Comparison of ENCODE assay signal across 8 cellular contexts in genomic region chr2:44167908-44168683, GRCh38. TPM values are rescaled to one million over a fixed set of nuclear protein-coding genes. Genes with fewer than 3 reads are reported as not detected.
DNase-seq lines count a peak whose midpoint lies in the region; ATAC-seq and TF ChIP-seq lines count a peak whose summit lies in the region.

No MANE protein-coding gene starts in this region.

- peak; percentile 100 for DNase-seq in EH (ENCODE audit: low read depth)
- peak; percentile 99 for DNase-seq in H4 (ENCODE audit: low spot score)
- peak; percentile 96 for DNase-seq in LNCaP clone FGC (ENCODE audit: low read depth)
- DNase-seq in RWPE1 (ENCODE audit: low spot score): peak; percentile 99
- DNase-seq in activated T-helper 9 cell treated with anti-CD3 and anti-CD28 coated beads, Interleukin-2, amount 50 U/mL, for 16 hours (ENCODE audit: low read depth): peak; percentile 93
- DNase-seq in fibroblast of mammary gland (ENCODE audit: low read depth): peak; percentile 99
- DNase-seq in naive thymus-derived CD4-positive, alpha-beta T cell: peak; percentile 78 to 100 (median 99)

- ATAC-seq in naive thymus-derived CD4-positive, alpha-beta T cell: peak; percentile 87
- ATAC-seq in stimulated activated memory B cell treated with anti-CD40 and anti-IgM and Interleukin-4, amounts not matched to agents 10 μg/mL and 1 μg/mL and 100 μg/mL, for 72 hours: peak; percentile 93

- CTCF ChIA-PET in RWPE1 (lab: Yijun Ruan, JAX): no interaction called here
- CTCF ChIA-PET in naive thymus-derived CD4-positive, alpha-beta T cell (lab: Charles Lee): interaction anchor here (0.6 kb wide), 1 partner anchor 50 kb away, joined by 5 read pairs; no protein-coding TSS in a partner anchor

- H3K27me3 ChIP-seq in naive thymus-derived CD4-positive, alpha-beta T cell (ENCODE audit: control insufficient read depth in 2 of 2, insufficient read depth in 2 of 2, low read length in 2 of 2): no peaks in the 10 kb centered on the region

- H3K9me3 ChIP-seq in naive thymus-derived CD4-positive, alpha-beta T cell (ENCODE audit: control insufficient read depth in 2 of 3, low read length in 3 of 3): no peaks in the 10 kb centered on the region

- H3K4me3 Mint-ChIP-seq in naive thymus-derived CD4-positive, alpha-beta T cell: peak overlapping the region; percentile 92 to 100 (median 96)
- H3K4me3 Mint-ChIP-seq in stimulated activated memory B cell treated with anti-CD40 and anti-IgM and Interleukin-4, amounts not matched to agents 10 μg/mL and 1 μg/mL and 100 μg/mL, for 72 hours: peak overlapping the region; percentile 100

- POLR2A ChIA-PET in RWPE1 (lab: Yijun Ruan, JAX; ENCODE audit: low non-redundant PET): interaction anchor here (0.6 kb wide), 4 partner anchors 73 to 842 kb away, joined by 3 to 9 read pairs (median 3); no protein-coding TSS in a partner anchor
- POLR2A ChIA-PET in naive thymus-derived CD4-positive, alpha-beta T cell (lab: Charles Lee): interaction anchor here (0.6 to 3.8 kb wide), 15 partner anchors 13 to 1358 kb away, joined by 3 to 55 read pairs (median 5); partner anchors contain the start of genes CAMKMT and PREPL

- intact Hi-C loops in naive thymus-derived CD4-positive, alpha-beta T cell (cut with micrococcal nuclease): loop anchor here (1.0 to 5.0 kb wide), 17 partner anchors 48 to 1807 kb away; partner anchors contain the start of genes CAMKMT (in 2 of the 2), DYNC2LI1 (in 2 of the 2), PREPL (in 2 of the 2) and PRKCE (in 2 of the 2)

- H3K27ac ChIP-seq in RWPE1: peak overlapping the region; percentile 97
- H3K27ac ChIP-seq in naive thymus-derived CD4-positive, alpha-beta T cell (ENCODE audit: low read depth, low read length): peak overlapping the region; percentile 96

- H3K4me1 Mint-ChIP-seq in naive thymus-derived CD4-positive, alpha-beta T cell: peaks cover 29 to 38% (median 34%) of the 10 kb centered on the region in 7 donors
- H3K4me1 Mint-ChIP-seq in stimulated activated memory B cell treated with anti-CD40 and anti-IgM and Interleukin-4, amounts not matched to agents 10 μg/mL and 1 μg/mL and 100 μg/mL, for 72 hours: peaks cover 32% of the 10 kb centered on the region

- peaks cover 16 to 28% of the 10 kb centered on the region in 2 donors for H3K4me1 ChIP-seq in naive thymus-derived CD4-positive, alpha-beta T cell (ENCODE audit: control insufficient read depth in 2 of 2, insufficient read depth in 2 of 2, low read length in 2 of 2)

- H3K4me3 ChIP-seq in LNCaP clone FGC (ENCODE audit: low read depth, low read length) (peak overlapping the region; percentile 56), fibroblast of mammary gland (ENCODE audit: control insufficient read depth, low read depth, low read length) (peak overlapping the region; percentile 80)
- H3K4me3 ChIP-seq in naive thymus-derived CD4-positive, alpha-beta T cell (ENCODE audit: low read length): peak overlapping the region; percentile 80

- peaks cover 0 to 9% (median 2%) of the 10 kb centered on the region in 11 donors for H3K9me3 Mint-ChIP-seq in naive thymus-derived CD4-positive, alpha-beta T cell
- no peaks in the 10 kb centered on the region for H3K9me3 Mint-ChIP-seq in stimulated activated memory B cell treated with anti-CD40 and anti-IgM and Interleukin-4, amounts not matched to agents 10 μg/mL and 1 μg/mL and 100 μg/mL, for 72 hours

- peak overlapping the region; percentile 99 to 100 (median 100) for H3K27ac Mint-ChIP-seq in naive thymus-derived CD4-positive, alpha-beta T cell
- peak overlapping the region; percentile 95 for H3K27ac Mint-ChIP-seq in stimulated activated memory B cell treated with anti-CD40 and anti-IgM and Interleukin-4, amounts not matched to agents 10 μg/mL and 1 μg/mL and 100 μg/mL, for 72 hours

- TF ChIP-seq CTCF in LNCaP clone FGC (IDR thresholded peaks at IDR 0.05; ENCODE audit: control insufficient read depth, extremely low read depth, insufficient read depth) (no peak), RWPE1 (conservative IDR thresholded peaks at IDR 0.05; ENCODE audit: low read depth) (no peak), fibroblast of mammary gland (conservative IDR thresholded peaks at IDR 0.05; ENCODE audit: control insufficient read depth, insufficient read depth, low read depth, low read length) (no peak)

- no peaks in the 10 kb centered on the region for H3K27me3 Mint-ChIP-seq in naive thymus-derived CD4-positive, alpha-beta T cell
- no peaks in the 10 kb centered on the region for H3K27me3 Mint-ChIP-seq in stimulated activated memory B cell treated with anti-CD40 and anti-IgM and Interleukin-4, amounts not matched to agents 10 μg/mL and 1 μg/mL and 100 μg/mL, for 72 hours

- H3K36me3 ChIP-seq in naive thymus-derived CD4-positive, alpha-beta T cell (ENCODE audit: control insufficient read depth in 2 of 3, insufficient read depth in 3 of 3, low read length in 3 of 3): peaks cover 0 to 7% (median 0%) of the 10 kb centered on the region in 3 experiments

- peaks cover 0 to 15% (median 5%) of the 10 kb centered on the region in 5 donors for H3K36me3 Mint-ChIP-seq in naive thymus-derived CD4-positive, alpha-beta T cell
- H3K36me3 Mint-ChIP-seq in stimulated activated memory B cell treated with anti-CD40 and anti-IgM and Interleukin-4, amounts not matched to agents 10 μg/mL and 1 μg/mL and 100 μg/mL, for 72 hours: no peaks in the 10 kb centered on the region

RNA-seq across cellular contexts. Expression of gene PPM1B, which starts 0.6 kb away (rescaled TPM):
- total RNA-seq in H4 (2014; rRNA removed; shearing (Covaris generic)): 16.9 and 23.1 TPM in 2 replicates
- 10 to 100 TPM; 46.0 to 89.5 (median 78.8) TPM for total RNA-seq in naive thymus-derived CD4-positive, alpha-beta T cell
- polyA plus RNA-seq in naive thymus-derived CD4-positive, alpha-beta T cell: 10 to 100 TPM; 52.0 to 74.7 TPM

Comparison
In these comparisons a context has a peak if more than half of its experiments do, and no peak if none do; other contexts are left out.
1. Peak in every context shown above with its lines: DNase-seq, ATAC-seq, H3K4me3 ChIP-seq and H3K27ac ChIP-seq.